8 cellular contexts compared by ENCODE assay signal in the genomic region with DNA sequence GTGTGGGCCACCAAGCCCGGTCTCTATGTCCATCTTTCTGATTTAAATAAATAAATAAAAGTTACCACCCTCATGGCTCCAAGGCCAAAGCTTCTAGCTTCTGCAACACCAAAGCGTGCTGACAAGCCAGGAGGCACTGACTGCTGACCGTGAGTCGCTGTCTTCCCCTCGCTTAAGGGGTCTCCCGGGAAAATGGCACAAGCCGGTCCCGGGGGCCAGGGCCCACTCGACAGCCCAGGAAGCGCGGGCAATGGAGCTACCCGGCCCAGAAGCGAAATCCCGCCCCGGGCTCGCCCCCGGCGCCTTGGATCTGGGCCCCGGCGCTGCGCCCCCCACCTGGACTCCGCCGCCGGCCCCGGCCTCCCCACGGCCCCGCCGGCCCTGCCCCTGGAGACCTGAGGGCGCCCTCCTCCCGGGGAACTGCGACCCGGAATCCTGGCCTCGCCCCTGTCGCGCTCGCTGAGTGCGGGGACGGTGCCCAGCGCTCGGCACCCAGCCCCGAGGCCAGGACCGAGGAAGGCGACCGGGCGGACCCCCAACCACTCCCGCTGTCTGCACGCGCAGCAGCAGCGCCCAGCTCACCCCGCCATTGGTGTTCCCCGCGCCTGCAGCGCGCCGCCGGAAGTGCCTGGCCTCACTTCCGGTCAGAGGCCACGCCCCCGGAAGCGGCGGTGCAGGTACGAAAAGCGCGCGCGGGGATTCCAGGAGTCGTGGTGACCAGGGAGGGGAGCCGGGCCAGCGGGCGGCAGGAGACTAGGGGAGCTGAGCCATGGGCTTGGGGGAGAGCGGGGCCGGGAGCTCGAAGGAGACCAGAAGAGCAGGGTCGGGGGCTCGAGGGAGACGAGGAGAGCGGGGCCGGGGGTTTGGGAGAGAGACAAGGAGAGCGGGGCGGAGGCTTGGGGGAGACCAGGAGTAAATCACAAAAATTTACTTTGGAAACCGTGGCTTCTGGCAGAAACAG. TPM values are rescaled to one million over a fixed set of nuclear protein-coding genes. Genes with fewer than 3 reads are reported as not detected.
DNase-seq lines count a peak whose midpoint lies in the region; ATAC-seq and TF ChIP-seq lines count a peak whose summit lies in the region.

Gene MRM2, minus strand, starts transcription at position 626 of the 961 bp plus-strand sequence. Its CDS starts 36 bp downstream, at position 590.
Gene NUDT1, plus strand, starts transcription at position 647 of the 961 bp plus-strand sequence. CDS start 2,349 bp downstream, outside the sequence.

- peaks cover 13% of the 10 kb centered on the region for H3K4me1 Mint-ChIP-seq in WTC11

- H3K4me3 Mint-ChIP-seq in WTC11, result peak within 1 kb of the TSS; percentile 87

- POLR2A ChIA-PET in WTC11 (lab: Charles Lee), result interaction anchor here (1.0 kb wide), 1 partner anchor 9 kb away, joined by 8 read pairs; the partner anchor contains the start of gene MAD1L1

- ATAC-seq in HG02938 (IDR thresholded peaks at IDR 0.05; ENCODE audit: unreplicated experiment) (peak; percentile 62), WTC11 (peak; percentile 79)

- H3K36me3 ChIP-seq in spleen, result peaks cover 0 to 34% (median 20%) of the 10 kb centered on the region in 6 donors

- H3K27me3 ChIP-seq in spleen (replicated peaks in 1 of 7), result no peaks in the 10 kb centered on the region

- H3K4me3 ChIP-seq in cardiac fibroblast (replicated peaks in 1 of 2; ENCODE audit: low read depth in 2 of 2, low read length in 2 of 2) (peak within 1 kb of the TSS; percentile 93 to 94), spleen (peak within 1 kb of the TSS; percentile 72 to 99 (median 97))

- no peak for TF ChIP-seq CTCF in WTC11 (IDR thresholded peaks at IDR 0.05)
- TF ChIP-seq CTCF in cardiac fibroblast (IDR thresholded peaks at IDR 0.05; ENCODE audit: low read depth, low read length), result no peak
- TF ChIP-seq CTCF in spleen (IDR thresholded peaks at IDR 0.05 in 8 of 11, conservative IDR thresholded peaks at IDR 0.05 in 3 of 11), result no peak

- peak within 1 kb of the TSS; percentile 11 to 88 (median 79) for H3K27ac ChIP-seq in spleen

- intact Hi-C loops in spleen (cut with DNase I; ENCODE audit: low total_unique reads), result loop anchor here (5.0 kb wide), 1 partner anchor 110 kb away; the partner anchor contains the start of gene EIF3B

- peaks cover 21 to 98% (median 64%) of the 10 kb centered on the region in 6 donors for H3K4me1 ChIP-seq in spleen

- peaks cover 31% of the 10 kb centered on the region for H3K36me3 Mint-ChIP-seq in WTC11

- TF ChIP-seq POLR2A in spleen (IDR thresholded peaks at IDR 0.05), result peak in 1 of 3 donors; percentile 41

- WGBS in spleen, 5 donors, result 1% methylated on average over 31 to 81 of the region's 81 CpGs

- H3K9me3 ChIP-seq in spleen, result no peaks in the 10 kb centered on the region

- H3K27ac Mint-ChIP-seq in WTC11, result peak within 1 kb of the TSS; percentile 75; the same call in 1 of the 2 replicates

- H3K9me3 Mint-ChIP-seq in WTC11, result no peaks in the 10 kb centered on the region

- DNase-seq in NCI-H2081 (lab: John Stamatoyannopoulos, UW), result peak; percentile 81 to 86
- DNase-seq in NCI-H2081 treated with DMSO at 0.1 percent for 48 hours (lab: John Stamatoyannopoulos, UW), result no peak
- peak; percentile 74 for DNase-seq in NCI-H2171 (lab: John Stamatoyannopoulos, UW)
- peak; percentile 87 for DNase-seq in WTC11 (ENCODE audit: low spot score)
- DNase-seq in cardiac fibroblast (ENCODE audit: low read depth in 2 of 2), result peak; percentile 67 to 73
- DNase-seq in iris pigment epithelial cell (ENCODE audit: low read depth), result peak; percentile 66
- DNase-seq in spleen, result peak; percentile 94

- CTCF ChIA-PET in WTC11 (lab: Charles Lee), result interaction anchor here (0.5 to 1.8 kb wide), 7 partner anchors 9 to 108 kb away, joined by 3 to 7 read pairs (median 3); partner anchors contain the start of gene MAD1L1

- H3K27me3 Mint-ChIP-seq in WTC11 (ENCODE audit: low read depth), result no peaks in the 10 kb centered on the region

TF ChIP-seq in WTC11, 78 proteins besides CTCF, POLR2A, EP300 and RAD21 (continues in another document):
- TF ChIP-seq ZBTB21 (CRISPR knock-in tag; IDR thresholded peaks at IDR 0.05; ENCODE audit: borderline replicate concordance) (peak; percentile 83), GABPB1 (CRISPR knock-in tag; IDR thresholded peaks at IDR 0.05) (peak; percentile 87), SMAD4 (CRISPR knock-in tag; IDR thresholded peaks at IDR 0.05) (no peak), TEAD1 (CRISPR knock-in tag; IDR thresholded peaks at IDR 0.05) (peak; percentile 90; the same call in 1 of the 2 replicates), TCF7 (CRISPR knock-in tag; IDR thresholded peaks at IDR 0.05; ENCODE audit: low read depth) (0 out of 2 replicates have a peak, but pooled peaks have one; percentile 33), NFYB (CRISPR knock-in tag; conservative IDR thresholded peaks at IDR 0.05; ENCODE audit: low read depth) (peak; percentile 34; the same call in 1 of the 2 replicates), SMAD3 (CRISPR knock-in tag; IDR thresholded peaks at IDR 0.05; ENCODE audit: borderline replicate concordance) (no peak; the same call in 1 of the 2 replicates), CREM (CRISPR knock-in tag; IDR thresholded peaks at IDR 0.05) (0 out of 2 replicates have a peak, but pooled peaks have one; percentile 52), ZNF232 (CRISPR knock-in tag; IDR thresholded peaks at IDR 0.05) (peak; percentile 92), NR3C1 (CRISPR knock-in tag; conservative IDR thresholded peaks at IDR 0.05; ENCODE audit: low read depth) (0 out of 2 replicates have a peak, but pooled peaks have one; percentile 88), FOXP1 (CRISPR knock-in tag; IDR thresholded peaks at IDR 0.05; ENCODE audit: borderline replicate concordance) (peak; percentile 93), FOXP4 (CRISPR knock-in tag; IDR thresholded peaks at IDR 0.05) (peak; percentile 74), NFE2L1 (CRISPR knock-in tag; IDR thresholded peaks at IDR 0.05) (peak; percentile 81; the same call in 1 of the 2 replicates)
- TF ChIP-seq, protein P1, sequence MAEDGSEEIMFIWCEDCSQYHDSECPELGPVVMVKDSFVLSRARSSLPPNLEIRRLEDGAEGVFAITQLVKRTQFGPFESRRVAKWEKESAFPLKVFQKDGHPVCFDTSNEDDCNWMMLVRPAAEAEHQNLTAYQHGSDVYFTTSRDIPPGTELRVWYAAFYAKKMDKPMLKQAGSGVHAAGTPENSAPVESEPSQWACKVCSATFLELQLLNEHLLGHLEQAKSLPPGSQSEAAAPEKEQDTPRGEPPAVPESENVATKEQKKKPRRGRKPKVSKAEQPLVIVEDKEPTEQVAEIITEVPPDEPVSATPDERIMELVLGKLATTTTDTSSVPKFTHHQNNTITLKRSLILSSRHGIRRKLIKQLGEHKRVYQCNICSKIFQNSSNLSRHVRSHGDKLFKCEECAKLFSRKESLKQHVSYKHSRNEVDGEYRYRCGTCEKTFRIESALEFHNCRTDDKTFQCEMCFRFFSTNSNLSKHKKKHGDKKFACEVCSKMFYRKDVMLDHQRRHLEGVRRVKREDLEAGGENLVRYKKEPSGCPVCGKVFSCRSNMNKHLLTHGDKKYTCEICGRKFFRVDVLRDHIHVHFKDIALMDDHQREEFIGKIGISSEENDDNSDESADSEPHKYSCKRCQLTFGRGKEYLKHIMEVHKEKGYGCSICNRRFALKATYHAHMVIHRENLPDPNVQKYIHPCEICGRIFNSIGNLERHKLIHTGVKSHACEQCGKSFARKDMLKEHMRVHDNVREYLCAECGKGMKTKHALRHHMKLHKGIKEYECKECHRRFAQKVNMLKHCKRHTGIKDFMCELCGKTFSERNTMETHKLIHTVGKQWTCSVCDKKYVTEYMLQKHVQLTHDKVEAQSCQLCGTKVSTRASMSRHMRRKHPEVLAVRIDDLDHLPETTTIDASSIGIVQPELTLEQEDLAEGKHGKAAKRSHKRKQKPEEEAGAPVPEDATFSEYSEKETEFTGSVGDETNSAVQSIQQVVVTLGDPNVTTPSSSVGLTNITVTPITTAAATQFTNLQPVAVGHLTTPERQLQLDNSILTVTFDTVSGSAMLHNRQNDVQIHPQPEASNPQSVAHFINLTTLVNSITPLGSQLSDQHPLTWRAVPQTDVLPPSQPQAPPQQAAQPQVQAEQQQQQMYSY (CRISPR knock-in tag; IDR thresholded peaks at IDR 0.05), result no peak; the same call in 1 of the 2 replicates
- TF ChIP-seq, protein P2, sequence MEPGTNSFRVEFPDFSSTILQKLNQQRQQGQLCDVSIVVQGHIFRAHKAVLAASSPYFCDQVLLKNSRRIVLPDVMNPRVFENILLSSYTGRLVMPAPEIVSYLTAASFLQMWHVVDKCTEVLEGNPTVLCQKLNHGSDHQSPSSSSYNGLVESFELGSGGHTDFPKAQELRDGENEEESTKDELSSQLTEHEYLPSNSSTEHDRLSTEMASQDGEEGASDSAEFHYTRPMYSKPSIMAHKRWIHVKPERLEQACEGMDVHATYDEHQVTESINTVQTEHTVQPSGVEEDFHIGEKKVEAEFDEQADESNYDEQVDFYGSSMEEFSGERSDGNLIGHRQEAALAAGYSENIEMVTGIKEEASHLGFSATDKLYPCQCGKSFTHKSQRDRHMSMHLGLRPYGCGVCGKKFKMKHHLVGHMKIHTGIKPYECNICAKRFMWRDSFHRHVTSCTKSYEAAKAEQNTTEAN (CRISPR knock-in tag; IDR thresholded peaks at IDR 0.05), result peak; percentile 62

RNA-seq across cellular contexts. Expression of gene MRM2, which starts in this region (rescaled TPM):
- 33.6 to 38.9 TPM (median 34.7 TPM) in 3 replicates for total RNA-seq in WTC11 (2021)
- 10 to 100 TPM; 19.0 to 24.7 (median 23.3) TPM for total RNA-seq in spleen
- 10 to 100 TPM; 24.1 to 35.8 (median 27.2) TPM for polyA plus RNA-seq in spleen

RNA-seq across cellular contexts. Expression of gene NUDT1, which starts in this region (rescaled TPM):
- 100 to 108 TPM (median 102 TPM) in 3 replicates for total RNA-seq in WTC11 (2021)
- 10 to 100 TPM; 13.7 to 29.4 (median 20.4) TPM for total RNA-seq in spleen
- polyA plus RNA-seq in spleen, result 10 to 100 TPM; 38.2 to 69.3 (median 42.4) TPM
